12 cellular contexts compared by ENCODE assay signal in genomic region chr5:116528519-116529234, GRCh38. TPM values are rescaled to one million over a fixed set of nuclear protein-coding genes. Genes with fewer than 3 reads are reported as not detected.
DNase-seq lines count a peak whose midpoint lies in the region; FAIRE-seq and TF ChIP-seq lines count a peak whose summit lies in the region.
"Had no signal": no experiment of that assay in that cellular context is flagged by ENCODE, and none has a peak within 500 bp of the region (broad histone marks: within the 10 kb centered on the region; RNA-seq: fewer than 3 reads in every experiment).

No MANE protein-coding gene starts in this region.

- H3K4me3 ChIP-seq in kidney (ENCODE audit: low read length in 2 of 2), result peak overlapping the region; percentile 15 to 24
- H3K4me3 ChIP-seq in smooth muscle cell, result peak overlapping the region; percentile 1
- H3K4me3 ChIP-seq: SJCRH30 had no signal

- peaks cover 13% of the 10 kb centered on the region in 2 donors for H3K4me1 ChIP-seq in kidney (ENCODE audit: control insufficient read depth in 1 of 2, insufficient read depth in 1 of 2, low read depth in 1 of 2, low read length in 2 of 2)
- H3K4me1 ChIP-seq in smooth muscle cell (ENCODE audit: low read depth), result peaks cover 61% of the 10 kb centered on the region

- H3K9ac ChIP-seq in kidney (ENCODE audit: low read length in 2 of 2) (no peak overlapping the region), smooth muscle cell (ENCODE audit: low read depth) (no peak overlapping the region)

- intact Hi-C loops in kidney (cut with DNase I), result no loop called here

- FAIRE-seq in RCC 7860 (lab: Jason Lieb, UNC) (peak; percentile 63), kidney (lab: Jason Lieb, UNC) (no peak)

- DNase-seq in NCI-H146 (lab: John Stamatoyannopoulos, UW) (peak; percentile 53), RCC 7860 (ENCODE audit: low spot score) (no peak), kidney (no peak), smooth muscle cell (lab: John Stamatoyannopoulos, UW; ENCODE audit: unreplicated experiment) (no peak), SHP77 (lab: John Stamatoyannopoulos, UW) (no peak), AG08396 (ENCODE audit: low spot score) (no peak), NOMO-1 (lab: John Stamatoyannopoulos, UW; ENCODE audit: unreplicated experiment in 2 of 2) (no peak)
- DNase-seq: CD4-positive, alpha-beta T cell; MM.1S; NCI-H524 treated with DMSO at 0.1 percent for 48 hours; SJCRH30; stimulated activated naive CD8-positive, alpha-beta T cell treated with anti-CD3 and anti-CD28 coated beads, Interleukin-15, Interleukin-2, amounts not matched to agents 100 U/mL and 50 U/mL, for 24 hours had no signal

- H3K79me2 ChIP-seq in smooth muscle cell (ENCODE audit: low read depth), result peaks cover 82% of the 10 kb centered on the region

- no peak overlapping the region for H2AFZ ChIP-seq in smooth muscle cell (ENCODE audit: low read depth)

- H3F3A ChIP-seq in smooth muscle cell (ENCODE audit: low read depth), result no peaks in the 10 kb centered on the region

- no peaks in the 10 kb centered on the region for H4K20me1 ChIP-seq in smooth muscle cell (ENCODE audit: low read depth)

- no peaks in the 10 kb centered on the region for H3K27me3 ChIP-seq in smooth muscle cell (ENCODE audit: low read depth)
- H3K27me3 ChIP-seq: SJCRH30 had no signal

- H3K4me2 ChIP-seq in smooth muscle cell, result peak overlapping the region; percentile 17

- H3K27ac ChIP-seq in kidney (ENCODE audit: low read depth in 2 of 2, low read length in 2 of 2) (peak overlapping the region in 1 of 2 donors; percentile 27), smooth muscle cell (ENCODE audit: low read depth) (no peak overlapping the region)
- H3K27ac ChIP-seq: SJCRH30 had no signal

- 20% methylated on average over 7 of the region's 7 CpGs for whole genome bisulfite sequencing in smooth muscle cell (ENCODE audit: low lambda C conversion rate)

- TF ChIP-seq CTCF in kidney (IDR thresholded peaks at IDR 0.05; ENCODE audit: borderline replicate concordance, extremely low read depth, insufficient read depth) (no peak), smooth muscle cell (IDR thresholded peaks at IDR 0.05; ENCODE audit: borderline replicate concordance, insufficient read depth, poor library complexity, severe bottlenecking) (no peak)

- H3K9me3 ChIP-seq in kidney (ENCODE audit: control insufficient read depth in 1 of 2, low read length in 2 of 2) (no peaks in the 10 kb centered on the region), smooth muscle cell (replicated peaks; ENCODE audit: low read depth) (no peaks in the 10 kb centered on the region)
- H3K9me3 ChIP-seq: SJCRH30 had no signal

- H3K36me3 ChIP-seq in kidney (ENCODE audit: control insufficient read depth in 1 of 2, insufficient read depth in 2 of 2, low read length in 2 of 2), result no peaks in the 10 kb centered on the region
- H3K36me3 ChIP-seq in smooth muscle cell (ENCODE audit: low read depth), result no peaks in the 10 kb centered on the region

RNA-seq across cellular contexts. Expression of gene SEMA6A, which starts 45.9 kb away (rescaled TPM):
- total RNA-seq in kidney, result 51.6 TPM
- 4.0 TPM for polyA plus RNA-seq in kidney (ENCODE audit: insufficient read depth, low read depth, low replicate concordance)
- total RNA-seq in smooth muscle cell, result 9.9 and 12.9 TPM in 2 replicates
- polyA plus RNA-seq in smooth muscle cell, result 6.3 and 12.0 TPM in 2 replicates
- total RNA-seq: CD4-positive, alpha-beta T cell had no signal
